Comparison of ENCODE assay signal across 21 cellular contexts in genomic region chr1:178436899-178437298, GRCh38. TPM values are rescaled to one million over a fixed set of nuclear protein-coding genes. Genes with fewer than 3 reads are reported as not detected.
DNase-seq lines count a peak whose midpoint lies in the region; ATAC-seq and TF ChIP-seq lines count a peak whose summit lies in the region.
"Had no signal": no experiment of that assay in that cellular context is flagged by ENCODE, and none has a peak within 500 bp of the region (broad histone marks: within the 10 kb centered on the region; RNA-seq: fewer than 3 reads in every experiment).

No MANE protein-coding gene starts in this region.

- no peak overlapping the region for H3K9ac ChIP-seq in neural progenitor cell

- H3K4me3 ChIP-seq in GM23338 (no peak overlapping the region), neural progenitor cell (no peak overlapping the region), brain microvascular endothelial cell (ENCODE audit: low read depth, low read length) (no peak overlapping the region), hepatocyte (no peak overlapping the region)

- H3K79me2 ChIP-seq in GM23338 (replicated peaks; ENCODE audit: insufficient read depth) (no peaks in the 10 kb centered on the region), neural progenitor cell (ENCODE audit: low read depth) (no peaks in the 10 kb centered on the region), hepatocyte (no peaks in the 10 kb centered on the region)

- no peak overlapping the region for H3K4me3 Mint-ChIP-seq in GM23338
- H3K4me3 Mint-ChIP-seq in WTC11, result no peak overlapping the region
- H3K4me3 Mint-ChIP-seq in neural progenitor cell, result no peak overlapping the region
- H3K4me3 Mint-ChIP-seq: CD4-positive, alpha-beta memory T cell had no signal

- H3K4me2 ChIP-seq in GM23338 (no peak overlapping the region), neural progenitor cell (no peak overlapping the region), hepatocyte (no peak overlapping the region)

- in situ Hi-C loops in brain microvascular endothelial cell (cut with HindIII; ENCODE audit: low pct_ligation_motif_present, low sequenced_read_pairs), result no loop called here

- H3K36me3 ChIP-seq in GM23338 (ENCODE audit: insufficient read depth) (peaks cover 9% of the 10 kb centered on the region; the same call in 1 of the 2 replicates), neural progenitor cell (no peaks in the 10 kb centered on the region), brain microvascular endothelial cell (replicated peaks) (peaks cover 5% of the 10 kb centered on the region), hepatocyte (replicated peaks; ENCODE audit: insufficient read depth, low read depth) (peaks cover 3% of the 10 kb centered on the region)

- H2AFZ ChIP-seq in GM23338, result no peak overlapping the region
- no peak overlapping the region for H2AFZ ChIP-seq in neural progenitor cell (replicated peaks)
- no peak overlapping the region for H2AFZ ChIP-seq in hepatocyte

- DNase-seq in GM23338 (ENCODE audit: low spot score), result peak; percentile 42
- no peak for DNase-seq in WTC11 (ENCODE audit: low spot score)
- no peak for DNase-seq in neural progenitor cell (ENCODE audit: low spot score)
- DNase-seq in brain microvascular endothelial cell, result no peak
- no peak for DNase-seq in hepatocyte (ENCODE audit: low spot score)
- DNase-seq: C1 segment of cervical spinal cord; Calu3; CD4-positive, alpha-beta memory T cell; COR-L47; DMS53; DMS79 treated with DMSO at 0.1 percent for 48 hours; GF-D8; H7; HCEC 1CT had no signal

- 87% methylated on average over 2 of the region's 2 CpGs for WGBS in hepatocyte (ENCODE audit: low lambda C conversion rate, missing lambda C conversion rate)

- ATAC-seq in GM23338, result peak; percentile 74
- ATAC-seq in WTC11, result peak; percentile 69
- no peak for ATAC-seq in GM18907 (IDR thresholded peaks at IDR 0.05; ENCODE audit: unreplicated experiment)

- peaks cover 17% of the 10 kb centered on the region; the same call in 1 of the 2 replicates for H3K4me1 ChIP-seq in GM23338 (ENCODE audit: insufficient read depth)
- no peaks in the 10 kb centered on the region for H3K4me1 ChIP-seq in neural progenitor cell
- H3K4me1 ChIP-seq in hepatocyte (ENCODE audit: insufficient read depth), result no peaks in the 10 kb centered on the region

- H4K20me1 ChIP-seq in GM23338 (replicated peaks; ENCODE audit: insufficient read depth) (no peaks in the 10 kb centered on the region), neural progenitor cell (ENCODE audit: low read depth) (no peaks in the 10 kb centered on the region), hepatocyte (ENCODE audit: insufficient read depth, poor library complexity, severe bottlenecking) (no peaks in the 10 kb centered on the region)

- TF ChIP-seq CTCF in GM23338 (conservative IDR thresholded peaks at IDR 0.05; ENCODE audit: low read depth in 2 of 2) (no peak), WTC11 (IDR thresholded peaks at IDR 0.05) (no peak), neural progenitor cell (IDR thresholded peaks at IDR 0.05) (no peak), brain microvascular endothelial cell (IDR thresholded peaks at IDR 0.05; ENCODE audit: low read depth, low read length, missing control alignments) (no peak), hepatocyte (IDR thresholded peaks at IDR 0.05; ENCODE audit: poor library complexity) (no peak)

- POLR2A ChIA-PET in WTC11 (lab: Charles Lee), result no interaction called here

- H3K27me3 Mint-ChIP-seq in GM23338 (ENCODE audit: insufficient read depth, low read depth, poor library complexity) (no peaks in the 10 kb centered on the region), WTC11 (ENCODE audit: low read depth) (no peaks in the 10 kb centered on the region), neural progenitor cell (ENCODE audit: insufficient read depth, low read depth) (no peaks in the 10 kb centered on the region)

- CTCF ChIA-PET in WTC11 (lab: Charles Lee), result interaction anchor here (0.6 to 2.2 kb wide), 4 partner anchors 57 to 536 kb away, joined by 3 to 15 read pairs (median 4); no protein-coding TSS in a partner anchor

- no peak overlapping the region for H3K27ac Mint-ChIP-seq in GM23338
- H3K27ac Mint-ChIP-seq in WTC11, result no peak overlapping the region
- peak overlapping the region; percentile 14 for H3K27ac Mint-ChIP-seq in neural progenitor cell
- H3K27ac Mint-ChIP-seq: CD4-positive, alpha-beta memory T cell had no signal

- no peaks in the 10 kb centered on the region for H3K9me3 ChIP-seq in neural progenitor cell (ENCODE audit: low read depth)
- H3K9me3 ChIP-seq in hepatocyte (ENCODE audit: low read depth), result no peaks in the 10 kb centered on the region

- peaks cover 20% of the 10 kb centered on the region for H3K4me1 Mint-ChIP-seq in GM23338
- H3K4me1 Mint-ChIP-seq in WTC11, result peaks cover 15% of the 10 kb centered on the region
- peaks cover 6% of the 10 kb centered on the region for H3K4me1 Mint-ChIP-seq in neural progenitor cell
- H3K4me1 Mint-ChIP-seq: CD4-positive, alpha-beta memory T cell had no signal

- no peaks in the 10 kb centered on the region for H3K9me2 ChIP-seq in GM23338 (ENCODE audit: insufficient read depth)
- H3K9me2 ChIP-seq in hepatocyte (replicated peaks; ENCODE audit: insufficient read depth), result no peaks in the 10 kb centered on the region

- H3K36me3 Mint-ChIP-seq in GM23338 (ENCODE audit: low read depth), result peaks cover 7% of the 10 kb centered on the region
- H3K36me3 Mint-ChIP-seq in WTC11, result peaks cover 11% of the 10 kb centered on the region
- peaks cover 7% of the 10 kb centered on the region for H3K36me3 Mint-ChIP-seq in neural progenitor cell
- H3K36me3 Mint-ChIP-seq: CD4-positive, alpha-beta memory T cell had no signal

- no peaks in the 10 kb centered on the region for H3F3A ChIP-seq in GM23338 (replicated peaks; ENCODE audit: low read depth)
- H3F3A ChIP-seq in neural progenitor cell (ENCODE audit: low read depth), result no peaks in the 10 kb centered on the region

- no peaks in the 10 kb centered on the region for H3K27me3 ChIP-seq in GM23338 (ENCODE audit: insufficient read depth)
- H3K27me3 ChIP-seq in neural progenitor cell, result no peaks in the 10 kb centered on the region
- no peaks in the 10 kb centered on the region for H3K27me3 ChIP-seq in brain microvascular endothelial cell (replicated peaks)
- H3K27me3 ChIP-seq in hepatocyte, result no peaks in the 10 kb centered on the region

- no peak overlapping the region for H3K27ac ChIP-seq in GM23338 (ENCODE audit: low read depth)
- H3K27ac ChIP-seq in neural progenitor cell, result no peak overlapping the region
- no peak overlapping the region for H3K27ac ChIP-seq in brain microvascular endothelial cell
- no peak overlapping the region for H3K27ac ChIP-seq in hepatocyte

- H3K9me3 Mint-ChIP-seq in GM23338 (no peaks in the 10 kb centered on the region; the same call in 2 of the 3 replicates), WTC11 (no peaks in the 10 kb centered on the region), neural progenitor cell (no peaks in the 10 kb centered on the region)

TF ChIP-seq in WTC11, 78 proteins besides CTCF, POLR2A, EP300 and RAD21 (continues in another document):
- TF ChIP-seq JAZF1 (CRISPR knock-in tag; IDR thresholded peaks at IDR 0.05), result no peak
- no peak for TF ChIP-seq ZNF396 (CRISPR knock-in tag; IDR thresholded peaks at IDR 0.05; ENCODE audit: borderline replicate concordance)
- TF ChIP-seq ATF1 (CRISPR knock-in tag; IDR thresholded peaks at IDR 0.05), result no peak
- no peak for TF ChIP-seq RORB (CRISPR knock-in tag; IDR thresholded peaks at IDR 0.05)
- no peak for TF ChIP-seq E2F1 (CRISPR knock-in tag; IDR thresholded peaks at IDR 0.05)
- TF ChIP-seq IRF1 (CRISPR knock-in tag; IDR thresholded peaks at IDR 0.05), result no peak
- TF ChIP-seq GTF2I (CRISPR knock-in tag; conservative IDR thresholded peaks at IDR 0.05), result no peak
- TF ChIP-seq CDX4 (CRISPR knock-in tag; IDR thresholded peaks at IDR 0.05; ENCODE audit: borderline replicate concordance), result no peak
- no peak for TF ChIP-seq USF2 (CRISPR knock-in tag; IDR thresholded peaks at IDR 0.05)

RNA-seq across cellular contexts. Expression of gene CLEC20A, which starts 59.9 kb away (rescaled TPM):
- not detected in 2 replicates for total RNA-seq in GM23338 (2014; rRNA removed; shearing (Covaris generic))
- polyA plus RNA-seq in GM23338 (2016; fragmentation: Nextera tagmentation; extraction: Ambion mirVana) (not detected in 2 replicates), hepatocyte (not detected in 2 replicates)
- total RNA-seq in WTC11 (2021) (not detected in 3 replicates), neural progenitor cell (ENCODE audit: low replicate concordance) (not detected in 2 replicates), hepatocyte (not detected in 2 replicates)
- total RNA-seq: A172; A673; Calu3; CD4-positive, alpha-beta memory T cell; Daoy; G401; H1; H7 had no signal
- polyA plus RNA-seq: BJ; CD4-positive, alpha-beta memory T cell; H1 had no signal
